In genomic region chr1:62523860-62524259, GRCh38 we compare ENCODE assay signal across 25 cellular contexts.
"Had no signal": no experiment of that assay in that cellular context is flagged by ENCODE, and none has a peak within 500 bp of the region (broad histone marks: within the 10 kb centered on the region; RNA-seq: fewer than 3 reads in every experiment).

No MANE protein-coding gene starts in this region.

- DNase-seq: colonic mucosa; cortex of kidney; dermis blood vessel endothelial cell; dorsolateral prefrontal cortex; effector CD4-positive, alpha-beta T cell; effector CD8-positive, alpha-beta T cell; effector memory CD4-positive, alpha-beta T cell; effector memory CD8-positive, alpha-beta T cell; endodermal cell; erythroblast; esophagus squamous epithelium; foreskin fibroblast; foreskin keratinocyte; foreskin melanocyte; gastrocnemius medialis; glutamatergic neuron; head of caudate nucleus; heart left ventricle; heart right ventricle had no signal

- H3K36me3 ChIP-seq: colonic mucosa had no signal

- H3K27ac ChIP-seq: colonic mucosa, coronary artery, dorsolateral prefrontal cortex, epithelial cell of prostate, esophagus muscularis mucosa, esophagus squamous epithelium, foreskin keratinocyte, gastrocnemius medialis, gastroesophageal sphincter, heart left ventricle, heart right ventricle had no signal

- FAIRE-seq: endothelial cell of umbilical vein had no signal

- H3K4me1 ChIP-seq: colonic mucosa, esophagus muscularis mucosa, esophagus squamous epithelium, foreskin keratinocyte, gastrocnemius medialis, gastroesophageal sphincter, heart left ventricle had no signal

- H3K27me3 ChIP-seq: colonic mucosa, dorsolateral prefrontal cortex, esophagus muscularis mucosa, esophagus squamous epithelium, foreskin keratinocyte, gastrocnemius medialis, gastroesophageal sphincter, heart left ventricle, heart right ventricle had no signal

- H3K9me3 ChIP-seq: colonic mucosa, esophagus squamous epithelium, gastrocnemius medialis, gastroesophageal sphincter had no signal

- ATAC-seq: effector memory CD8-positive, alpha-beta T cell; esophagus mucosa; foreskin keratinocyte; gastrocnemius medialis; gastroesophageal sphincter; heart left ventricle; heart right ventricle had no signal

- H3K4me3 ChIP-seq: colonic mucosa, coronary artery, dorsolateral prefrontal cortex, esophagus muscularis mucosa, esophagus squamous epithelium, gastrocnemius medialis, gastroesophageal sphincter, heart left ventricle, heart right ventricle had no signal
